In genomic region chr20:46937827-46938226, GRCh38 we compare ENCODE assay signal across 25 cellular contexts. TPM values are rescaled to one million over a fixed set of nuclear protein-coding genes. Genes with fewer than 3 reads are reported as not detected.
DNase-seq lines count a peak whose midpoint lies in the region; ATAC-seq, FAIRE-seq and TF ChIP-seq lines count a peak whose summit lies in the region.
"Had no signal": no experiment of that assay in that cellular context is flagged by ENCODE, and none has a peak within 500 bp of the region (broad histone marks: within the 10 kb centered on the region; RNA-seq: fewer than 3 reads in every experiment).

No MANE protein-coding gene starts in this region.

- no peak overlapping the region for H2AFZ ChIP-seq in K562 (ENCODE audit: low read depth, low read length)

- peaks cover 7 to 25% of the 10 kb centered on the region in 2 experiments; a peak in 4 of 5 replicates for H3K27me3 ChIP-seq in K562 (ENCODE audit: control insufficient read depth in 2 of 2, insufficient read depth in 2 of 2, low read length in 2 of 2)
- no peaks in the 10 kb centered on the region for H3K27me3 ChIP-seq in CD4-positive, alpha-beta memory T cell (ENCODE audit: insufficient read depth, low read length)
- H3K27me3 ChIP-seq: BLaER1 treated with 17β-estradiol and CSF1 and Interleukin-3, amounts not matched to agents 10 nM and 100 nM had no signal

- no peaks in the 10 kb centered on the region for H3K9me3 Mint-ChIP-seq in nephron
- no peaks in the 10 kb centered on the region for H3K9me3 Mint-ChIP-seq in CD4-positive, alpha-beta memory T cell
- H3K9me3 Mint-ChIP-seq: CD4-positive, alpha-beta T cell; CD8-positive, alpha-beta memory T cell had no signal

- no peak overlapping the region for H3K4me3 Mint-ChIP-seq in nephron
- no peak overlapping the region for H3K4me3 Mint-ChIP-seq in CD4-positive, alpha-beta memory T cell
- H3K4me3 Mint-ChIP-seq: B cell; CD4-positive, alpha-beta T cell; CD8-positive, alpha-beta memory T cell had no signal

- ATAC-seq in A549 = no peak
- ATAC-seq in K562 = no peak
- ATAC-seq: GM12878 had no signal

- 69% methylated on average over 5 of the region's 5 CpGs for WGBS in A549 (ENCODE audit: missing lambda C conversion rate)
- WGBS in K562 (ENCODE audit: insufficient coverage, low coverage, missing lambda C conversion rate) = 10% methylated on average over 5 of the region's 5 CpGs

- H3K4me2 ChIP-seq in A549 = no peak overlapping the region
- no peak overlapping the region for H3K4me2 ChIP-seq in K562 (ENCODE audit: insufficient read depth, low read length)

- BruUV-seq in K562 (replicated peaks; lab: Mats Ljungman, UMichigan) = no TSS peak

- H3K79me2 ChIP-seq in K562 (ENCODE audit: control insufficient read depth, insufficient read depth, low read length) = no peaks in the 10 kb centered on the region

- no peaks in the 10 kb centered on the region for H3K36me3 ChIP-seq in K562 (ENCODE audit: control insufficient read depth, insufficient read depth, low read length)
- H3K36me3 ChIP-seq in CD4-positive, alpha-beta memory T cell (ENCODE audit: insufficient read depth, low read length) = no peaks in the 10 kb centered on the region
- H3K36me3 ChIP-seq: BLaER1 treated with 17β-estradiol and CSF1 and Interleukin-3, amounts not matched to agents 10 nM and 100 nM had no signal

- no peaks in the 10 kb centered on the region for H3K4me1 ChIP-seq in A549
- H3K4me1 ChIP-seq in K562 (replicated peaks in 1 of 2; ENCODE audit: control insufficient read depth in 2 of 2, insufficient read depth in 2 of 2, low read length in 2 of 2) = no peaks in the 10 kb centered on the region; a peak in 1 of 5 replicates
- H3K4me1 ChIP-seq in CD4-positive, alpha-beta memory T cell (ENCODE audit: insufficient read depth, low read length) = no peaks in the 10 kb centered on the region

- no peak for TF ChIP-seq EP300 in A549 (IDR thresholded peaks at IDR 0.05)
- no peak for TF ChIP-seq EP300 in K562 (IDR thresholded peaks at IDR 0.05; ENCODE audit: low read length)

- H3K9me1 ChIP-seq in K562 (ENCODE audit: control insufficient read depth, insufficient read depth, low read length) = no peaks in the 10 kb centered on the region

- H3K9ac ChIP-seq in K562 (ENCODE audit: insufficient read depth in 1 of 2, low read depth in 2 of 2, low read length in 2 of 2) = no peak overlapping the region
- H3K9ac ChIP-seq: BLaER1 treated with 17β-estradiol and CSF1 and Interleukin-3, amounts not matched to agents 10 nM and 100 nM had no signal

- no peaks in the 10 kb centered on the region for H3K36me3 Mint-ChIP-seq in nephron (ENCODE audit: low read depth)
- H3K36me3 Mint-ChIP-seq in CD4-positive, alpha-beta memory T cell = no peaks in the 10 kb centered on the region
- H3K36me3 Mint-ChIP-seq: CD8-positive, alpha-beta memory T cell had no signal

- CTCF ChIA-PET in A549 (lab: Yijun Ruan, JAX) (interaction anchor here (1.6 to 2.5 kb wide), 3 partner anchors 10 to 185 kb away, joined by 5 to 8 read pairs (median 5); no protein-coding TSS in a partner anchor), K562 (lab: Yijun Ruan, JAX; ENCODE audit: low intra/inter-chr PET ratio) (no interaction called here)
- CTCF ChIA-PET in CD4-positive, alpha-beta memory T cell (lab: Charles Lee; ENCODE audit: partially characterized antibody) = no interaction called here

- no peak for DNase-seq in A549 (ENCODE audit: low read depth in 1 of 2, low spot score in 1 of 2)
- no peak for DNase-seq in K562 (ENCODE audit: extremely low read depth in 1 of 4, low spot score in 3 of 4)
- no peak for DNase-seq in NCI-H2081 treated with DMSO at 0.1 percent for 48 hours (lab: John Stamatoyannopoulos, UW)
- DNase-seq in hypothalamus (lab: John Stamatoyannopoulos, UW) = no peak
- DNase-seq in CD4-positive, alpha-beta memory T cell = no peak
- DNase-seq: 8988T; AML-193; CD4-positive, alpha-beta T cell; CD8-positive, alpha-beta memory T cell; COR-L47; DMS 273 treated with DMSO at 0.1 percent for 48 hours; DMS153; DMS79; DND-41; EL; GDM1 had no signal

- TF ChIP-seq CTCF in A549 (IDR thresholded peaks at IDR 0.05) = no peak
- no peak for TF ChIP-seq CTCF in K562 (IDR thresholded peaks at IDR 0.05 in 2 of 3, conservative IDR thresholded peaks at IDR 0.05 in 1 of 3; ENCODE audit: insufficient read depth in 2 of 3, low read depth in 1 of 3, low read length in 3 of 3)
- TF ChIP-seq CTCF in nephron (IDR thresholded peaks at IDR 0.05; ENCODE audit: unreplicated experiment in 3 of 3) = no peak

- in situ Hi-C loops in K562 (cut with MboI) = no loop called here

- H3K27ac ChIP-seq in A549 (no peak overlapping the region), K562 (ENCODE audit: extremely low read depth, low read depth, low read length) (no peak overlapping the region)
- no peak overlapping the region for H3K27ac ChIP-seq in CD4-positive, alpha-beta memory T cell (ENCODE audit: low read depth, low read length)
- H3K27ac ChIP-seq: C4-2B had no signal

- no peak for FAIRE-seq in A549 (lab: Jason Lieb, UNC)
- no peak for FAIRE-seq in K562 (lab: Jason Lieb, UNC)
- FAIRE-seq: A204.1, GM12878, GM12892, GM18507 had no signal

- peaks cover 5% of the 10 kb centered on the region for H3K27me3 Mint-ChIP-seq in nephron (ENCODE audit: low read depth)
- peaks cover 6 to 7% of the 10 kb centered on the region in 2 donors for H3K27me3 Mint-ChIP-seq in CD4-positive, alpha-beta memory T cell

- no peak for TF ChIP-seq POLR2A in A549 (IDR thresholded peaks at IDR 0.05; ENCODE audit: low read length)
- TF ChIP-seq POLR2A in K562 (conservative IDR thresholded peaks at IDR 0.05) = no peak

- intact Hi-C loops in K562 (cut with micrococcal nuclease) = no loop called here
- intact Hi-C loops in CD4-positive, alpha-beta memory T cell (cut with micrococcal nuclease) = no loop called here

- H4K20me1 ChIP-seq in K562 (replicated peaks; ENCODE audit: control insufficient read depth, insufficient read depth, low read length) = peaks cover 4% of the 10 kb centered on the region; the same call in 1 of the 2 replicates
- H4K20me1 ChIP-seq: BLaER1 treated with 17β-estradiol and CSF1 and Interleukin-3, amounts not matched to agents 10 nM and 100 nM had no signal

- TF ChIP-seq RAD21 in A549 (conservative IDR thresholded peaks at IDR 0.05 in 1 of 2, IDR thresholded peaks at IDR 0.05 in 1 of 2) = no peak
- no peak for TF ChIP-seq RAD21 in K562 (CRISPR knock-in tag; conservative IDR thresholded peaks at IDR 0.05 in 1 of 2, IDR thresholded peaks at IDR 0.05 in 1 of 2)

- H3K9me3 ChIP-seq in A549 (no peaks in the 10 kb centered on the region), K562 (replicated peaks; ENCODE audit: control insufficient read depth, insufficient read depth, low read depth, low read length) (no peaks in the 10 kb centered on the region)
- no peaks in the 10 kb centered on the region for H3K9me3 ChIP-seq in CD4-positive, alpha-beta memory T cell (ENCODE audit: control insufficient read depth in 1 of 2, low read length in 2 of 2)
- H3K9me3 ChIP-seq: BLaER1 treated with 17β-estradiol and CSF1 and Interleukin-3, amounts not matched to agents 10 nM and 100 nM had no signal

- POLR2A ChIA-PET in A549 (lab: Yijun Ruan, JAX) = no interaction called here
- POLR2A ChIA-PET in K562 (lab: Yijun Ruan, JAX) = no interaction called here
- POLR2A ChIA-PET in CD4-positive, alpha-beta memory T cell (lab: Charles Lee; ENCODE audit: partially characterized antibody) = no interaction called here

- H3K27ac Mint-ChIP-seq in nephron = peak overlapping the region; percentile 76 to 82 (median 80)
- no peak overlapping the region for H3K27ac Mint-ChIP-seq in CD4-positive, alpha-beta memory T cell
- H3K27ac Mint-ChIP-seq: B cell; CD4-positive, alpha-beta T cell; CD8-positive, alpha-beta memory T cell had no signal

- H3K4me3 ChIP-seq in A549 (no peak overlapping the region), K562 (no peak overlapping the region)
- no peak overlapping the region for H3K4me3 ChIP-seq in CD4-positive, alpha-beta memory T cell (ENCODE audit: low read length in 2 of 2)
- H3K4me3 ChIP-seq: BLaER1 treated with 17β-estradiol and CSF1 and Interleukin-3, amounts not matched to agents 10 nM and 100 nM; GM12878 had no signal

- H3K4me1 Mint-ChIP-seq in nephron = peaks cover 42% of the 10 kb centered on the region
- no peaks in the 10 kb centered on the region for H3K4me1 Mint-ChIP-seq in CD4-positive, alpha-beta memory T cell
- H3K4me1 Mint-ChIP-seq: B cell; CD8-positive, alpha-beta memory T cell had no signal

TF ChIP-seq in A549, 52 proteins besides CTCF, POLR2A, EP300 and RAD21:
- TF ChIP-seq ZC3H11A (IDR thresholded peaks at IDR 0.05) = no peak
- 0 out of 2 replicates have a peak, but pooled peaks have one; percentile 18 for TF ChIP-seq KDM1A (IDR thresholded peaks at IDR 0.05; ENCODE audit: low read depth)
TF ChIP-seq in A549: peak in this region for 1.

TF ChIP-seq in K562, 482 proteins besides CTCF, POLR2A, EP300 and RAD21:
- TF ChIP-seq RBM25 (IDR thresholded peaks at IDR 0.05; ENCODE audit: low read depth, low read length, severe bottlenecking) = peak; percentile 91
- no peak for TF ChIP-seq C11orf30 (IDR thresholded peaks at IDR 0.05; ENCODE audit: low read depth)

RNA-seq across cellular contexts. Expression of gene EYA2, which starts 43.2 kb away (rescaled TPM):
- polyA plus RNA-seq in A549 (2011; rRNA removed) (4.6 and 5.0 TPM in 2 replicates), A549 (2017; fragmentation: RNase III; extraction: RNeasy Plus Mini Kit Qiagen cat#74134 plus additional on column Dnase treatment) (4.2 to 5.3 TPM (median 4.5 TPM) in 3 replicates), K562 (2011; rRNA removed) (not detected in 2 replicates), K562 (2014; fragmentation: Illumina TruSeq; extraction: Trizol) (not detected in 2 replicates), K562 (2014; fragmentation: Nextera tagmentation; extraction: Ambion mirVana) (under 1 TPM in 1 of 2 experiments, not detected in 1; 0.03 TPM), K562 (2014; rRNA removed) (not detected in 2 replicates)
- 3.4 and 3.7 TPM in 2 replicates for polyA plus RNA-seq in A549 (2012; cell fraction: cytosol; rRNA removed)
- 3.6 and 3.9 TPM in 2 replicates for polyA plus RNA-seq in A549 (2012; cell fraction: nucleus; rRNA removed)
- 8.7 and 11.8 TPM in 2 replicates for polyA minus RNA-seq in A549 (2011; rRNA and poly(A)+ RNA removed)
- total RNA-seq in K562 (2011; cell fraction: chromatin; rRNA removed; ENCODE audit: low replicate concordance) = not detected in 2 replicates
- total RNA-seq in K562 (2011; cell fraction: nucleolus; rRNA removed) = not detected in 2 replicates
- total RNA-seq in K562 (2011; cell fraction: nucleoplasm; rRNA removed) = not detected in 2 replicates
- total RNA-seq in K562 (2014; rRNA removed) (not detected in 2 replicates), K562 (2014; rRNA removed; fragmentation: Illumina TruSeq; extraction: Trizol) (not detected in 2 replicates), K562 (2015; rRNA removed; fragmentation: Illumina TruSeq; extraction: Trizol) (not detected in 2 replicates), K562 (2021) (not detected in 2 replicates)
- polyA plus RNA-seq in K562 (2011; cell fraction: cytosol; rRNA removed) = not detected in 2 replicates
- polyA plus RNA-seq in K562 (2011; cell fraction: nucleus; rRNA removed) = not detected in 2 replicates
- 0.06 TPM in 1 of 2 replicates, not detected in the other for polyA plus RNA-seq in K562 (2012)
- polyA minus RNA-seq in K562 (2011; rRNA and poly(A)+ RNA removed) = not detected in 2 replicates
- not detected in 2 replicates for polyA minus RNA-seq in K562 (2011; cell fraction: cytosol; rRNA and poly(A)+ RNA removed)
- not detected in 2 replicates for polyA minus RNA-seq in K562 (2011; cell fraction: nucleus; rRNA and poly(A)+ RNA removed)
- total RNA-seq in CD4-positive, alpha-beta memory T cell = not detected
- polyA plus RNA-seq in CD4-positive, alpha-beta memory T cell = not detected
- total RNA-seq: CD4-positive, alpha-beta T cell; CD8-positive, alpha-beta memory T cell; G401; GM12878 had no signal
- polyA plus RNA-seq: CD8-positive, alpha-beta memory T cell had no signal

Comparison
In these comparisons a context has a peak if more than half of its experiments do, and no peak if none do; other contexts are left out.
1. H3K27ac Mint-ChIP-seq: peak in nephron (3 of 3); none in CD4-positive, alpha-beta memory T cell (0 of 7).
2. RNA of gene EYA2, which starts 43.2 kb away (polyA plus RNA-seq): 3.4 to 5.3 TPM in A549; not detected in CD4-positive, alpha-beta memory T cell and 0.03 to 0.06 TPM in K562; every median in the first group is over 4 times any median in the second.
3. Of the 35 proteins assayed by ChIP-seq in both K562 and A549: peak only in K562: none; only in A549: KDM1A; in both: none; in neither: 34.